9 cellular contexts compared by ENCODE assay signal in the genomic region with DNA sequence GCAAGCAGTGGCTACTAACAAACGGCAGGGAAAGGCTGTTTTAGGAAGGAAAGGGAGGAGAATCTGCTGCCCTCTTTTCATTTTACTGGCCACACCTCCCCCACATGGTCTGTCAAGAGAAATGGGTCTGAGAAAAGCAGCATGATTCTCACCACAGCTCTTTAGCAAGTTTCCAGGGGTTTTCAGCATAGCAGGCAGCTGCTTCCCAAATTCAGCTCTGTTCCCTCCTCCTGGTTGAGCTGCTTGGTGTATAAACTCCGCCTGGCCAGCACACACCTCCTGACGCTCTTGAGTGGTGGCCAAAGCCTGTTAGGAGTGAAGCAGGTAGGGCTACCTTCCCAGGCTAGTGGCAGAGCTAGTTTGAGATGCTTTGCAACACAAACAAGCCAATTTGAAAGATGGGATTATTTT.
A peak's percentile ranks its signal among the peaks of the same experiment; 100 is the strongest.
DNase-seq lines count a peak whose midpoint lies in the region; ATAC-seq and TF ChIP-seq lines count a peak whose summit lies in the region.
"Had no signal": no experiment of that assay in that cellular context is flagged by ENCODE, and none has a peak within 500 bp of the region (broad histone marks: within the 10 kb centered on the region; RNA-seq: fewer than 3 reads in every experiment).

No MANE protein-coding gene starts in this region.

- 3% methylated on average over 3 of the region's 3 CpGs for WGBS in heart right ventricle, 2 donors
- whole genome bisulfite sequencing in psoas muscle, 3 donors, result 6 to 8% (median 7%) methylated on average over 3 of the region's 3 CpGs

- H3K4me3 ChIP-seq in heart right ventricle (peak overlapping the region in 7 of 10 donors; percentile 14 to 55 (median 51)), psoas muscle (peak overlapping the region; percentile 51)

- no peaks in the 10 kb centered on the region for H3K27me3 ChIP-seq in heart right ventricle
- H3K27me3 ChIP-seq in psoas muscle (ENCODE audit: insufficient read depth in 3 of 3, low read length in 2 of 3), result peaks cover 0 to 2% (median 0%) of the 10 kb centered on the region in 3 donors

- peak; percentile 44 to 82 (median 68) for ATAC-seq in heart right ventricle
- ATAC-seq in psoas muscle, result peak in 3 of 4 donors; percentile 28 to 61 (median 32)

- TF ChIP-seq CTCF in heart right ventricle (IDR thresholded peaks at IDR 0.05) (no peak), psoas muscle (IDR thresholded peaks at IDR 0.05) (no peak)

- peak; percentile 2 for DNase-seq in SK-MEL-5 (ENCODE audit: low read depth, low spot score)
- DNase-seq in heart right ventricle, result peak in 1 of 2 donors; percentile 6
- DNase-seq in psoas muscle, result no peak
- no peak for DNase-seq in MV-4-11 (lab: John Stamatoyannopoulos, UW)
- DNase-seq in HCEC 1CT, result no peak
- no peak for DNase-seq in NCI-H2029 treated with DMSO at 0.1 percent for 48 hours (lab: John Stamatoyannopoulos, UW)
- no peak for DNase-seq in cerebellar nuclear complex (lab: John Stamatoyannopoulos, UW)
- DNase-seq: NCI-H1105 treated with DMSO at 0.1 percent for 48 hours had no signal

- intact Hi-C loops in heart right ventricle (cut with DNase I), result loop anchor here in 8 of 10 donors (2.0 to 10.0 kb wide), 4 partner anchors 200 to 432 kb away; no protein-coding TSS in a partner anchor
- intact Hi-C loops in psoas muscle (cut with DNase I), result loop anchor here (5.0 to 10.0 kb wide), 2 partner anchors 430 to 432 kb away; no protein-coding TSS in a partner anchor

- H3K9ac ChIP-seq in ES-I3 (ENCODE audit: low read depth, low read length), result peak overlapping the region; percentile 50

- peaks cover 28% of the 10 kb centered on the region for H3K4me1 ChIP-seq in ES-I3 (ENCODE audit: insufficient read depth, low read length)
- H3K4me1 ChIP-seq in heart right ventricle, result peaks cover 0 to 22% (median 10%) of the 10 kb centered on the region in 9 donors
- H3K4me1 ChIP-seq in psoas muscle, result no peaks in the 10 kb centered on the region

- H3K9me3 ChIP-seq in ES-I3 (ENCODE audit: control insufficient read depth, insufficient read depth, low read length) (no peaks in the 10 kb centered on the region), heart right ventricle (no peaks in the 10 kb centered on the region), psoas muscle (no peaks in the 10 kb centered on the region)

- in situ Hi-C loops in SK-MEL-5 (cut with HindIII; ENCODE audit: low pct_unique_long_range_greater_than_20kb, low sequenced_read_pairs), result no loop called here

- H3K36me3 ChIP-seq in ES-I3 (ENCODE audit: insufficient read depth, low read length), result no peaks in the 10 kb centered on the region
- no peaks in the 10 kb centered on the region for H3K36me3 ChIP-seq in heart right ventricle
- no peaks in the 10 kb centered on the region for H3K36me3 ChIP-seq in psoas muscle (ENCODE audit: insufficient read depth in 1 of 2, low read depth in 1 of 2)

- H3K27ac ChIP-seq in heart right ventricle (peak overlapping the region in 4 of 10 donors; percentile 1 to 21 (median 14)), psoas muscle (no peak overlapping the region)
